In the genomic region with DNA sequence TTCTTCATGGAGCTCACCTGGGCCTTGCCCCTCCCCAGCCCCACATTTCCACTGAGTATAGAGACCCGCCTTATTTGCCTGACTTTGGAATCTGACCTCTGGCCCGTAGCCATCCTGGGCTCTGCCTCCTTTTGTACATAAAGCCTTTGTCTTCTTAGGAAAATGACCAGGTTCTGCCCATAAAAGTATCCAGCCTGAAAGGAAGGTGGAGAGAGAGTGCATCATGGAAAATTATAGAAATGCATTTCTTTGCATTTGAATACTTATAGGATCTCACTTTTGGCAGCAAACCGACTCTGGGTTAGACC, we compare ENCODE assay signal across 19 cellular contexts. TPM values are rescaled to one million over a fixed set of nuclear protein-coding genes. Genes with fewer than 3 reads are reported as not detected.
"Had no signal": no experiment of that assay in that cellular context is flagged by ENCODE, and none has a peak within 500 bp of the region (broad histone marks: within the 10 kb centered on the region; RNA-seq: fewer than 3 reads in every experiment).

No MANE protein-coding gene starts in this region.

- H3K4me1 Mint-ChIP-seq: activated naive CD4-positive, alpha-beta T cell treated with anti-CD3 and anti-CD28 coated beads, Interleukin-2, amount 50 U/mL, for 24 hours had no signal

- H3K4me3 Mint-ChIP-seq: activated CD4-positive, alpha-beta memory T cell treated with anti-CD3 and anti-CD28 coated beads, Interleukin-2, amount 10 ng/mL, durations not matched to agents 7 days and 5 days; activated naive CD4-positive, alpha-beta T cell treated with anti-CD3 and anti-CD28 coated beads, Interleukin-2, amount 50 U/mL, for 24 hours; activated T-cell treated with anti-CD3 and anti-CD28 coated beads, Interleukin-2, amount 50 U/mL, for 4 hours; nephron; stimulated activated naive CD8-positive, alpha-beta T cell treated with anti-CD3 and anti-CD28 coated beads, Interleukin-15, amount 100 ng/mL, for 72 hours had no signal

- H3K9me3 Mint-ChIP-seq: activated naive CD4-positive, alpha-beta T cell treated with anti-CD3 and anti-CD28 coated beads, Interleukin-2, amount 50 U/mL, for 24 hours; activated T-cell treated with anti-CD3 and anti-CD28 coated beads, Interleukin-2, amount 50 U/mL, for 4 hours; nephron; stimulated activated naive CD8-positive, alpha-beta T cell treated with anti-CD3 and anti-CD28 coated beads, Interleukin-15, amount 100 ng/mL, for 72 hours had no signal

- H3K4me3 ChIP-seq: adrenal gland, cardiac muscle cell, esophagus squamous epithelium, testis had no signal

- H3K27ac Mint-ChIP-seq: activated CD4-positive, alpha-beta memory T cell treated with anti-CD3 and anti-CD28 coated beads, Interleukin-2, amount 10 ng/mL, durations not matched to agents 7 days and 5 days; activated naive CD4-positive, alpha-beta T cell treated with anti-CD3 and anti-CD28 coated beads, Interleukin-2, amount 50 U/mL, for 24 hours; nephron; stimulated activated naive CD8-positive, alpha-beta T cell treated with anti-CD3 and anti-CD28 coated beads, Interleukin-15, amount 100 ng/mL, for 72 hours had no signal

- H3K27ac ChIP-seq: adrenal gland, cardiac muscle cell, esophagus squamous epithelium, testis had no signal

- DNase-seq: activated CD4-positive, alpha-beta memory T cell treated with anti-CD3 and anti-CD28 coated beads, Interleukin-2, amount 10 ng/mL, durations not matched to agents 7 days and 5 days; activated CD4-positive, CD25-positive, alpha-beta regulatory T cell treated with anti-CD3 and anti-CD28 coated beads, Interleukin-2, amount 50 U/mL, for 72 hours; activated T-cell treated with anti-CD3 and anti-CD28 coated beads, Interleukin-2, amount 50 U/mL, for 4 hours; adrenal gland; esophagus squamous epithelium; hippocampal formation; left ventricle myocardium superior; nucleus accumbens; right cardiac atrium; stimulated activated naive CD8-positive, alpha-beta T cell treated with anti-CD3 and anti-CD28 coated beads, Interleukin-15, amount 100 ng/mL, for 72 hours; testis had no signal

- H3K36me3 ChIP-seq: adrenal gland, cardiac muscle cell, esophagus squamous epithelium had no signal

- H3K27me3 ChIP-seq: adrenal gland, cardiac muscle cell, esophagus squamous epithelium, testis had no signal

- ATAC-seq: activated T-cell treated with anti-CD3 and anti-CD28 coated beads, Interleukin-2, amount 50 U/mL, for 4 hours; left ventricle myocardium superior; right cardiac atrium; stimulated activated naive CD8-positive, alpha-beta T cell treated with anti-CD3 and anti-CD28 coated beads, Interleukin-15, amount 100 ng/mL, for 72 hours had no signal

- H3K9me3 ChIP-seq: adrenal gland, esophagus squamous epithelium, testis had no signal

- H3K36me3 Mint-ChIP-seq: activated naive CD4-positive, alpha-beta T cell treated with anti-CD3 and anti-CD28 coated beads, Interleukin-2, amount 50 U/mL, for 24 hours had no signal

- H3K27me3 Mint-ChIP-seq: activated naive CD4-positive, alpha-beta T cell treated with anti-CD3 and anti-CD28 coated beads, Interleukin-2, amount 50 U/mL, for 24 hours had no signal

RNA-seq across cellular contexts. Expression of gene SH2D7, which starts 3.6 kb away (rescaled TPM):
- total RNA-seq: activated CD4-positive, alpha-beta memory T cell treated with anti-CD3 and anti-CD28 coated beads, Interleukin-2, amount 10 ng/mL, durations not matched to agents 7 days and 5 days; activated T-cell treated with anti-CD3 and anti-CD28 coated beads, Interleukin-2, amount 50 U/mL, for 4 hours; adrenal gland; cardiac muscle cell; esophagus squamous epithelium; fibroblast of villous mesenchyme; glomerular endothelial cell; left ventricle myocardium superior; posterior vena cava; right cardiac atrium; ureter had no signal
- polyA plus RNA-seq: adrenal gland, keratinocyte had no signal
